Comparison of ENCODE assay signal across 1 cellular context in the genomic region with DNA sequence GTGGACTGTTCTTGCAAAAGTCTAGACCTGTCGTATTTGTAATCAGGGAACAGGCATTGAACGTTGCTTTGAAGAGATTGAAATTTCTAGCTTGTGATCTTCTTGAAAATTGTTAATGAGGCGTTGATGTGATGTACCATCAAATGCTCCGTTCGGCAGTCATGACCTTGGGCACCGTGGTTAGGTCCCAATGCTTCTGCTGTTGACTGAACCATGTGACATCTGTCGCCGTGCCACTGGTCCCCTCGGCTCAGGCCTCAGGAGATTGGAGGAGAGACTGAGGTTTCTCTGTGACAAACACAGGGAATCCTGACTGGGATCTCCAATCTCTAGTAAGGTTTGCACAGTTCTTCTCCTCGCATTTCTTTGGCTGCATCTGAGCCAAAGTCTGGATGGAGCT.
TF ChIP-seq lines count a peak whose summit lies in the region.

No MANE protein-coding gene starts in this region.

TF ChIP-seq in WTC11, 78 proteins besides CTCF, POLR2A, EP300 and RAD21 (continued from another document):
- TF ChIP-seq, protein P1, sequence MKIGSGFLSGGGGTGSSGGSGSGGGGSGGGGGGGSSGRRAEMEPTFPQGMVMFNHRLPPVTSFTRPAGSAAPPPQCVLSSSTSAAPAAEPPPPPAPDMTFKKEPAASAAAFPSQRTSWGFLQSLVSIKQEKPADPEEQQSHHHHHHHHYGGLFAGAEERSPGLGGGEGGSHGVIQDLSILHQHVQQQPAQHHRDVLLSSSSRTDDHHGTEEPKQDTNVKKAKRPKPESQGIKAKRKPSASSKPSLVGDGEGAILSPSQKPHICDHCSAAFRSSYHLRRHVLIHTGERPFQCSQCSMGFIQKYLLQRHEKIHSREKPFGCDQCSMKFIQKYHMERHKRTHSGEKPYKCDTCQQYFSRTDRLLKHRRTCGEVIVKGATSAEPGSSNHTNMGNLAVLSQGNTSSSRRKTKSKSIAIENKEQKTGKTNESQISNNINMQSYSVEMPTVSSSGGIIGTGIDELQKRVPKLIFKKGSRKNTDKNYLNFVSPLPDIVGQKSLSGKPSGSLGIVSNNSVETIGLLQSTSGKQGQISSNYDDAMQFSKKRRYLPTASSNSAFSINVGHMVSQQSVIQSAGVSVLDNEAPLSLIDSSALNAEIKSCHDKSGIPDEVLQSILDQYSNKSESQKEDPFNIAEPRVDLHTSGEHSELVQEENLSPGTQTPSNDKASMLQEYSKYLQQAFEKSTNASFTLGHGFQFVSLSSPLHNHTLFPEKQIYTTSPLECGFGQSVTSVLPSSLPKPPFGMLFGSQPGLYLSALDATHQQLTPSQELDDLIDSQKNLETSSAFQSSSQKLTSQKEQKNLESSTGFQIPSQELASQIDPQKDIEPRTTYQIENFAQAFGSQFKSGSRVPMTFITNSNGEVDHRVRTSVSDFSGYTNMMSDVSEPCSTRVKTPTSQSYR (CRISPR knock-in tag; IDR thresholded peaks at IDR 0.05): no peak
- no peak for TF ChIP-seq EMX1 (CRISPR knock-in tag; IDR thresholded peaks at IDR 0.05)
